In the genomic region with DNA sequence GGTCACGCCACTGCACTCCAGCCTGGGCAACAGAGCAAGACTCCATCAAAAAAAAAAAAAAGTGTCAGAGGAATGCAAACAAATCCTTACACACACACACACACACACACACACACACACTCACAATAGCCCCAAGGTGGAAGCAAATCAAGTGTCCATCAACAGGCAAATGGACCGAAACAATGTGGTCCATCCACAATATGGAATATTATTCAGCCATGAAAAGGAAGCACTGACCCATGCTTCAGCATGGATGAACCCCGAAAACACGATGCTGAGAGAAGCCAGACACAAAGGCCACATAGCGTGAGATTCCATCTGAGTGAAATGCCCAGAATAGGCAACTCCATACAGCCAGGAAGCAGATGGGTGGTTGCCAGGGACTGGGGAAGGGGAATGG, we compare ENCODE assay signal across 16 cellular contexts. TPM values are rescaled to one million over a fixed set of nuclear protein-coding genes. Genes with fewer than 3 reads are reported as not detected.
DNase-seq lines count a peak whose midpoint lies in the region; ATAC-seq and TF ChIP-seq lines count a peak whose summit lies in the region.
"Had no signal": no experiment of that assay in that cellular context is flagged by ENCODE, and none has a peak within 500 bp of the region (broad histone marks: within the 10 kb centered on the region; RNA-seq: fewer than 3 reads in every experiment).

No MANE protein-coding gene starts in this region.

- no peaks in the 10 kb centered on the region for H3K36me3 Mint-ChIP-seq in dendritic cell treated with granulocyte-macrophage colony-stimulating factor and Interleukin-4, amounts not matched to agents 40 ng/mL and 50 ng/mL, for 4 days (ENCODE audit: low read depth)
- H3K36me3 Mint-ChIP-seq in memory B cell = peaks cover 2% of the 10 kb centered on the region
- H3K36me3 Mint-ChIP-seq: CD8-positive, alpha-beta T cell had no signal

- peaks cover 22% of the 10 kb centered on the region for H3K4me1 Mint-ChIP-seq in dendritic cell treated with granulocyte-macrophage colony-stimulating factor and Interleukin-4, amounts not matched to agents 40 ng/mL and 50 ng/mL, for 4 days (ENCODE audit: low read depth)
- peaks cover 19% of the 10 kb centered on the region for H3K4me1 Mint-ChIP-seq in memory B cell

- H3K36me3 ChIP-seq in HEK293 (ENCODE audit: control insufficient read depth in 2 of 2, insufficient read depth in 1 of 2, low read length in 2 of 2) (no peaks in the 10 kb centered on the region), osteoblast (ENCODE audit: insufficient read depth, low read length) (no peaks in the 10 kb centered on the region), body of pancreas (replicated peaks in 1 of 2; ENCODE audit: insufficient read depth in 1 of 2, low read depth in 2 of 2) (no peaks in the 10 kb centered on the region)
- H3K36me3 ChIP-seq: BLaER1 treated with 17β-estradiol and CSF1 and Interleukin-3, amounts not matched to agents 10 nM and 100 nM had no signal

- TF ChIP-seq CTCF in HEK293 (tag by site-specific recombination; IDR thresholded peaks at IDR 0.05) (no peak), osteoblast (IDR thresholded peaks at IDR 0.05; ENCODE audit: extremely low read depth, low read depth, low read length) (no peak), body of pancreas (IDR thresholded peaks at IDR 0.05) (no peak)

- H3K27ac ChIP-seq in HEK293 (ENCODE audit: extremely low read depth, low read depth, low read length) (no peak overlapping the region), osteoblast (ENCODE audit: low read depth, low read length) (no peak overlapping the region), body of pancreas (no peak overlapping the region)
- H3K27ac ChIP-seq: BLaER1 treated with 17β-estradiol and CSF1 and Interleukin-3, amounts not matched to agents 10 nM and 100 nM; HL-60 had no signal

- H3K79me2 ChIP-seq in osteoblast (ENCODE audit: insufficient read depth, low read length) = no peaks in the 10 kb centered on the region

- H3K27me3 Mint-ChIP-seq in dendritic cell treated with granulocyte-macrophage colony-stimulating factor and Interleukin-4, amounts not matched to agents 40 ng/mL and 50 ng/mL, for 4 days = peaks cover 8% of the 10 kb centered on the region
- no peaks in the 10 kb centered on the region for H3K27me3 Mint-ChIP-seq in memory B cell
- H3K27me3 Mint-ChIP-seq: B cell had no signal

- DNase-seq in memory B cell (ENCODE audit: low spot score in 2 of 2) (no peak), osteoblast (ENCODE audit: insufficient read length, low spot score, missing footprints) (peak; percentile 5), body of pancreas (no peak), nucleus accumbens (lab: John Stamatoyannopoulos, UW) (no peak)
- DNase-seq: Calu3; CD8-positive, alpha-beta T cell; DMS79 treated with DMSO at 0.1 percent for 48 hours; GF-D8; GOT3; H9 had no signal

- peak overlapping the region; percentile 40 for H3K27ac Mint-ChIP-seq in dendritic cell treated with granulocyte-macrophage colony-stimulating factor and Interleukin-4, amounts not matched to agents 40 ng/mL and 50 ng/mL, for 4 days
- H3K27ac Mint-ChIP-seq in memory B cell = peak overlapping the region; percentile 75
- H3K27ac Mint-ChIP-seq: B cell; CD8-positive, alpha-beta T cell; H9 had no signal

- no peak overlapping the region for H3K4me3 Mint-ChIP-seq in dendritic cell treated with granulocyte-macrophage colony-stimulating factor and Interleukin-4, amounts not matched to agents 40 ng/mL and 50 ng/mL, for 4 days
- no peak overlapping the region for H3K4me3 Mint-ChIP-seq in memory B cell
- H3K4me3 Mint-ChIP-seq: B cell; CD8-positive, alpha-beta T cell; H9 had no signal

- WGBS in body of pancreas, 2 donors = 89 to 91% methylated on average over 5 of the region's 5 CpGs

- intact Hi-C loops in dendritic cell treated with granulocyte-macrophage colony-stimulating factor and Interleukin-4, amounts not matched to agents 40 ng/mL and 50 ng/mL, for 4 days (cut with micrococcal nuclease) = no loop called here
- intact Hi-C loops in body of pancreas (cut with DNase I) = no loop called here

- H3K27me3 ChIP-seq in osteoblast (ENCODE audit: insufficient read depth, low read length) (no peaks in the 10 kb centered on the region), body of pancreas (no peaks in the 10 kb centered on the region)
- H3K27me3 ChIP-seq: BLaER1 treated with 17β-estradiol and CSF1 and Interleukin-3, amounts not matched to agents 10 nM and 100 nM had no signal

- H3K4me2 ChIP-seq in osteoblast (ENCODE audit: insufficient read depth, low read length) = no peak overlapping the region
- H3K4me2 ChIP-seq: BLaER1 treated with 17β-estradiol and CSF1 and Interleukin-3, amounts not matched to agents 10 nM and 100 nM had no signal

- H3K9me3 ChIP-seq in HEK293 (ENCODE audit: control insufficient read depth, insufficient read depth, low read depth, low read length) (no peaks in the 10 kb centered on the region), osteoblast (ENCODE audit: low read depth, low read length) (no peaks in the 10 kb centered on the region), body of pancreas (no peaks in the 10 kb centered on the region)

- CTCF ChIA-PET in HEK293 (lab: Yijun Ruan, JAX) = interaction anchor here (0.7 kb wide), 1 partner anchor 266 kb away, joined by 3 read pairs; no protein-coding TSS in a partner anchor

- no peak for TF ChIP-seq POLR2A in body of pancreas (IDR thresholded peaks at IDR 0.05)

- H2AFZ ChIP-seq in osteoblast (ENCODE audit: low read length) = no peak overlapping the region

- POLR2A ChIA-PET in HEK293 (lab: Yijun Ruan, JAX) = no interaction called here

- no peaks in the 10 kb centered on the region for H3K4me1 ChIP-seq in HEK293 (ENCODE audit: control insufficient read depth, insufficient read depth, low read length)
- H3K4me1 ChIP-seq in osteoblast (ENCODE audit: insufficient read depth, low read length) = no peaks in the 10 kb centered on the region
- H3K4me1 ChIP-seq in body of pancreas = no peaks in the 10 kb centered on the region

- H4K20me1 ChIP-seq in osteoblast (ENCODE audit: insufficient read depth, low read length) = no peaks in the 10 kb centered on the region
- H4K20me1 ChIP-seq: BLaER1 treated with 17β-estradiol and CSF1 and Interleukin-3, amounts not matched to agents 10 nM and 100 nM had no signal

- no peak overlapping the region for H3K4me3 ChIP-seq in HEK293 (ENCODE audit: low read depth, low read length)
- no peak overlapping the region for H3K4me3 ChIP-seq in osteoblast (ENCODE audit: insufficient read depth, low read length)
- H3K4me3 ChIP-seq in body of pancreas = no peak overlapping the region
- H3K4me3 ChIP-seq: BLaER1 treated with 17β-estradiol and CSF1 and Interleukin-3, amounts not matched to agents 10 nM and 100 nM had no signal

- H3K9me3 Mint-ChIP-seq in dendritic cell treated with granulocyte-macrophage colony-stimulating factor and Interleukin-4, amounts not matched to agents 40 ng/mL and 50 ng/mL, for 4 days = no peaks in the 10 kb centered on the region
- H3K9me3 Mint-ChIP-seq in memory B cell = peaks cover 2% of the 10 kb centered on the region
- H3K9me3 Mint-ChIP-seq: CD8-positive, alpha-beta T cell; H9 had no signal

- ATAC-seq in memory B cell (ENCODE audit: low read depth) (no peak), body of pancreas (no peak), GM21786 (IDR thresholded peaks at IDR 0.05; ENCODE audit: unreplicated experiment) (no peak)
- ATAC-seq: CD8-positive, alpha-beta T cell had no signal

TF ChIP-seq in HEK293, 187 proteins besides CTCF, POLR2A, EP300 and RAD21:
- 0 out of 2 replicates have a peak, but pooled peaks have one; percentile 13 for TF ChIP-seq ZSCAN4 (tag by site-specific recombination; IDR thresholded peaks at IDR 0.05)
- TF ChIP-seq ZNF146 (tag by site-specific recombination; IDR thresholded peaks at IDR 0.05) = peak; percentile 99
- no peak for TF ChIP-seq ZNF426 (tag by site-specific recombination; IDR thresholded peaks at IDR 0.05)
- peak; percentile 61; the same call in 1 of the 2 replicates for TF ChIP-seq ZNF121 (tag by site-specific recombination; IDR thresholded peaks at IDR 0.05)

RNA-seq across cellular contexts. Expression of gene KLF2, which starts 16.5 kb away (rescaled TPM):
- total RNA-seq in osteoblast (11.2 and 16.6 TPM in 2 replicates), body of pancreas (10 to 100 TPM; 13.2 to 42.2 TPM)
